Comparison of ENCODE assay signal across 8 cellular contexts in genomic region chr5:100780376-100780870, GRCh38.
A peak's percentile ranks its signal among the peaks of the same experiment; 100 is the strongest.
DNase-seq lines count a peak whose midpoint lies in the region; ATAC-seq and TF ChIP-seq lines count a peak whose summit lies in the region.

No MANE protein-coding gene starts in this region.

- peaks cover 6% of the 10 kb centered on the region for H3K9me3 Mint-ChIP-seq in T-helper 1 cell treated with Interleukin-12 subunit alpha and Interleukin-12 subunit beta and Interleukin-4 antibody, amounts not matched to agents 30 μg/mL and 1 μg/mL, for 36 hours

- peak overlapping the region; percentile 29 for H2AFZ ChIP-seq in mammary epithelial cell (ENCODE audit: low read depth, low read length)
- peak overlapping the region; percentile 82 for H2AFZ ChIP-seq in smooth muscle cell (ENCODE audit: low read depth)

- no TSS peak for BruUV-seq in mammary epithelial cell (replicated peaks; lab: Mats Ljungman, UMichigan)

- ATAC-seq in HG03060 (IDR thresholded peaks at IDR 0.05; ENCODE audit: low read depth, unreplicated experiment) (peak; percentile 61), psoas muscle (no peak)

- H3K27me3 Mint-ChIP-seq in T-helper 1 cell treated with Interleukin-12 subunit alpha and Interleukin-12 subunit beta and Interleukin-4 antibody, amounts not matched to agents 30 μg/mL and 1 μg/mL, for 36 hours (ENCODE audit: low read depth): no peaks in the 10 kb centered on the region

- H3K36me3 Mint-ChIP-seq in T-helper 1 cell treated with Interleukin-12 subunit alpha and Interleukin-12 subunit beta and Interleukin-4 antibody, amounts not matched to agents 30 μg/mL and 1 μg/mL, for 36 hours (ENCODE audit: low read depth): peaks cover 10% of the 10 kb centered on the region

- H3K27ac ChIP-seq in mammary epithelial cell (ENCODE audit: insufficient read depth, low read depth, low read length) (no peak overlapping the region), breast epithelium (no peak overlapping the region), smooth muscle cell (ENCODE audit: low read depth) (no peak overlapping the region), psoas muscle (no peak overlapping the region)

- H4K20me1 ChIP-seq in mammary epithelial cell (ENCODE audit: insufficient read depth, low read length): no peaks in the 10 kb centered on the region
- no peaks in the 10 kb centered on the region for H4K20me1 ChIP-seq in smooth muscle cell (ENCODE audit: low read depth)

- intact Hi-C loops in mammary epithelial cell (cut with micrococcal nuclease) (no loop called here), breast epithelium (cut with DNase I; ENCODE audit: low total_unique reads) (loop anchor here (5.0 kb wide), 1 partner anchor 447 kb away; no protein-coding TSS in a partner anchor), psoas muscle (cut with DNase I) (no loop called here)

- no peaks in the 10 kb centered on the region for H3K27me3 ChIP-seq in mammary epithelial cell (ENCODE audit: insufficient read depth, low read length)
- H3K27me3 ChIP-seq in breast epithelium: no peaks in the 10 kb centered on the region
- no peaks in the 10 kb centered on the region for H3K27me3 ChIP-seq in smooth muscle cell (ENCODE audit: low read depth)
- no peaks in the 10 kb centered on the region for H3K27me3 ChIP-seq in psoas muscle (ENCODE audit: insufficient read depth in 3 of 3, low read length in 2 of 3)

- H3K36me3 ChIP-seq in mammary epithelial cell (ENCODE audit: insufficient read depth, low read length): no peaks in the 10 kb centered on the region
- no peaks in the 10 kb centered on the region for H3K36me3 ChIP-seq in breast epithelium
- no peaks in the 10 kb centered on the region for H3K36me3 ChIP-seq in smooth muscle cell (ENCODE audit: low read depth)
- no peaks in the 10 kb centered on the region for H3K36me3 ChIP-seq in psoas muscle (ENCODE audit: insufficient read depth in 1 of 2, low read depth in 1 of 2)

- 95% methylated on average over 4 of the region's 4 CpGs for WGBS in mammary epithelial cell (ENCODE audit: low coverage, missing lambda C conversion rate)
- WGBS in smooth muscle cell (ENCODE audit: low lambda C conversion rate): 95% methylated on average over 4 of the region's 4 CpGs
- WGBS in psoas muscle, 3 donors: 72 to 79% (median 76%) methylated on average over 4 of the region's 4 CpGs

- H3K4me3 Mint-ChIP-seq in T-helper 1 cell treated with Interleukin-12 subunit alpha and Interleukin-12 subunit beta and Interleukin-4 antibody, amounts not matched to agents 30 μg/mL and 1 μg/mL, for 36 hours: peak overlapping the region; percentile 74

- CTCF ChIA-PET in mammary epithelial cell (lab: Charles Lee; ENCODE audit: low non-redundant PET): no interaction called here

- H3K4me3 ChIP-seq in mammary epithelial cell (replicated peaks in 1 of 3; ENCODE audit: insufficient read depth in 1 of 3, low read depth in 2 of 3, low read length in 3 of 3): no peak overlapping the region
- no peak overlapping the region for H3K4me3 ChIP-seq in breast epithelium
- no peak overlapping the region for H3K4me3 ChIP-seq in smooth muscle cell
- no peak overlapping the region for H3K4me3 ChIP-seq in psoas muscle

- TF ChIP-seq POLR2A in breast epithelium (IDR thresholded peaks at IDR 0.05): no peak

- DNase-seq in mammary epithelial cell: no peak
- DNase-seq in breast epithelium (ENCODE audit: low spot score in 2 of 2): no peak
- no peak for DNase-seq in smooth muscle cell (lab: John Stamatoyannopoulos, UW; ENCODE audit: unreplicated experiment)
- no peak for DNase-seq in NCI-H2029 (lab: John Stamatoyannopoulos, UW)
- DNase-seq in psoas muscle: no peak
- no peak for DNase-seq in KG1 (lab: John Stamatoyannopoulos, UW)

- no peak for TF ChIP-seq CTCF in mammary epithelial cell (conservative IDR thresholded peaks at IDR 0.05 in 1 of 2, IDR thresholded peaks at IDR 0.05 in 1 of 2; ENCODE audit: extremely low read depth in 1 of 2, insufficient read depth in 1 of 2, low read depth in 1 of 2, low read length in 2 of 2)
- no peak for TF ChIP-seq CTCF in breast epithelium (IDR thresholded peaks at IDR 0.05)
- TF ChIP-seq CTCF in smooth muscle cell (IDR thresholded peaks at IDR 0.05; ENCODE audit: borderline replicate concordance, insufficient read depth, poor library complexity, severe bottlenecking): no peak
- no peak for TF ChIP-seq CTCF in psoas muscle (IDR thresholded peaks at IDR 0.05)

- H3K9ac ChIP-seq in mammary epithelial cell (ENCODE audit: insufficient read depth, low read length): no peak overlapping the region
- no peak overlapping the region for H3K9ac ChIP-seq in smooth muscle cell (ENCODE audit: low read depth)

- H3K4me2 ChIP-seq in mammary epithelial cell (ENCODE audit: insufficient read depth, low read depth, low read length) (no peak overlapping the region), smooth muscle cell (no peak overlapping the region)

- in situ Hi-C loops in mammary epithelial cell (cut with MboI; ENCODE audit: low sequenced_read_pairs in 2 of 2): no loop called here

- dilution Hi-C loops in mammary epithelial cell (cut with HindIII; ENCODE audit: low sequenced_read_pairs): no loop called here

- no peaks in the 10 kb centered on the region for H3F3A ChIP-seq in smooth muscle cell (ENCODE audit: low read depth)

- peaks cover 11% of the 10 kb centered on the region for H3K4me1 ChIP-seq in mammary epithelial cell (ENCODE audit: insufficient read depth, low read length)
- no peaks in the 10 kb centered on the region for H3K4me1 ChIP-seq in breast epithelium
- peaks cover 11% of the 10 kb centered on the region for H3K4me1 ChIP-seq in smooth muscle cell (ENCODE audit: low read depth)
- H3K4me1 ChIP-seq in psoas muscle: no peaks in the 10 kb centered on the region

- H3K27ac Mint-ChIP-seq in T-helper 1 cell treated with Interleukin-12 subunit alpha and Interleukin-12 subunit beta and Interleukin-4 antibody, amounts not matched to agents 30 μg/mL and 1 μg/mL, for 36 hours: peak overlapping the region; percentile 95

- H3K9me3 ChIP-seq in mammary epithelial cell (replicated peaks; ENCODE audit: insufficient read depth, low read length) (no peaks in the 10 kb centered on the region), breast epithelium (no peaks in the 10 kb centered on the region), smooth muscle cell (replicated peaks; ENCODE audit: low read depth) (no peaks in the 10 kb centered on the region), psoas muscle (no peaks in the 10 kb centered on the region)

- H3K79me2 ChIP-seq in mammary epithelial cell (ENCODE audit: insufficient read depth, low read length) (no peaks in the 10 kb centered on the region), smooth muscle cell (ENCODE audit: low read depth) (no peaks in the 10 kb centered on the region)

- peaks cover 40% of the 10 kb centered on the region for H3K4me1 Mint-ChIP-seq in T-helper 1 cell treated with Interleukin-12 subunit alpha and Interleukin-12 subunit beta and Interleukin-4 antibody, amounts not matched to agents 30 μg/mL and 1 μg/mL, for 36 hours (ENCODE audit: low read depth)
